ENCODE assay signal across 23 cellular contexts in the genomic region with DNA sequence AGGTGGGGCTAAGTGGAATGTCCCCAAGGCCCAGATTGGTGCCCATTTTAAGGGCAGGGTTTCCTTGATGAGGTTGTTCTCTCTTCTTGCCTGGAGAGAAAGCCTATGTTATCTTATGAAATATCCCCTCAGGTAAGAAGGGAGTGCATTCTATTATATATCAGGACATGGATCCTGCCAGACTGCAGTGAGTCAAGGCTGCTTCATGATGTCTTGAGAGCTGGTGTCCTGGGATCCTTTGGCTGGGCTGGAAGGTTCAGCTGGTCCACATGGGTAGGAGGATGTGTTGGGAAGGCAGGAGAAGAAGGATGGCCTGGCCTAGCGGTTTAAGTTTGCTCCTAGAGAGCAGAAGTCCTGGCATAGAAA.
"Had no signal": no experiment of that assay in that cellular context is flagged by ENCODE, and none has a peak within 500 bp of the region (broad histone marks: within the 10 kb centered on the region; RNA-seq: fewer than 3 reads in every experiment).

No MANE protein-coding gene starts in this region.

- H3K27ac Mint-ChIP-seq: activated B cell treated with CpG ODN at 0.5 μM for 24 hours; activated CD4-positive, alpha-beta T cell treated with anti-CD3 and anti-CD28 coated beads for 36 hours; activated naive CD8-positive, alpha-beta T cell treated with anti-CD3 and anti-CD28 coated beads for 36 hours; activated T-helper 2 cell treated with anti-CD3 and anti-CD28 coated beads, Interferon-gamma antibody, Interleukin-2, Interleukin-4, amounts not matched to agents 10 μg/mL and 5 μg/mL and 100 μg/mL, durations not matched to agents 14 hours and 24 hours and 36 hours; natural killer cell treated with Interleukin-12 subunit alpha and Interleukin-12 subunit beta and Interleukin-15 and Interleukin-18, amount 100 ng/mL, for 72 hours; stimulated activated effector memory CD8-positive, alpha-beta T cell treated with anti-CD3 and anti-CD28 coated beads, Interleukin-12 subunit alpha, Interleukin-12 subunit beta, amount 100 ng/mL, for 72 hours; stimulated activated naive CD8-positive, alpha-beta T cell treated with anti-CD3 and anti-CD28 coated beads, Interleukin-15, amount 100 ng/mL, for 72 hours had no signal

- H3K4me3 ChIP-seq: left ventricle myocardium inferior, transverse colon had no signal

- H3K27ac ChIP-seq: left ventricle myocardium inferior, transverse colon had no signal

- H3K27me3 ChIP-seq: transverse colon had no signal

- H3K36me3 Mint-ChIP-seq: activated naive CD8-positive, alpha-beta T cell treated with anti-CD3 and anti-CD28 coated beads for 36 hours; natural killer cell treated with Interleukin-12 subunit alpha and Interleukin-12 subunit beta and Interleukin-15 and Interleukin-18, amount 100 ng/mL, for 72 hours; stimulated activated effector memory CD8-positive, alpha-beta T cell treated with anti-CD3 and anti-CD28 coated beads, Interleukin-12 subunit alpha, Interleukin-12 subunit beta, amount 100 ng/mL, for 72 hours had no signal

- H3K4me1 Mint-ChIP-seq: activated B cell treated with CpG ODN at 0.5 μM for 24 hours; activated CD4-positive, alpha-beta T cell treated with anti-CD3 and anti-CD28 coated beads for 36 hours; activated naive CD8-positive, alpha-beta T cell treated with anti-CD3 and anti-CD28 coated beads for 36 hours; stimulated activated effector memory CD8-positive, alpha-beta T cell treated with anti-CD3 and anti-CD28 coated beads, Interleukin-12 subunit alpha, Interleukin-12 subunit beta, amount 100 ng/mL, for 72 hours; stimulated activated naive CD8-positive, alpha-beta T cell treated with anti-CD3 and anti-CD28 coated beads, Interleukin-15, amount 100 ng/mL, for 72 hours had no signal

- ATAC-seq: activated CD4-positive, alpha-beta T cell treated with anti-CD3 and anti-CD28 coated beads for 36 hours; activated T-cell treated with anti-CD3 and anti-CD28 coated beads, Interleukin-2, amount 50 U/mL, for 4 hours; sciatic nerve; stimulated activated naive CD8-positive, alpha-beta T cell treated with anti-CD3 and anti-CD28 coated beads, Interleukin-15, amount 100 ng/mL, for 72 hours had no signal

- H3K4me3 Mint-ChIP-seq: activated B cell treated with CpG ODN at 0.5 μM for 24 hours; activated CD4-positive, alpha-beta T cell treated with anti-CD3 and anti-CD28 coated beads for 36 hours; activated naive CD8-positive, alpha-beta T cell treated with anti-CD3 and anti-CD28 coated beads for 36 hours; activated T-cell treated with anti-CD3 and anti-CD28 coated beads, Interleukin-2, amount 50 U/mL, for 4 hours; mesothelial cell of epicardium; natural killer cell treated with Interleukin-12 subunit alpha and Interleukin-12 subunit beta and Interleukin-15 and Interleukin-18, amount 100 ng/mL, for 72 hours; stimulated activated effector memory CD8-positive, alpha-beta T cell treated with anti-CD3 and anti-CD28 coated beads, Interleukin-12 subunit alpha, Interleukin-12 subunit beta, amount 100 ng/mL, for 72 hours; stimulated activated naive CD8-positive, alpha-beta T cell treated with anti-CD3 and anti-CD28 coated beads, Interleukin-15, amount 100 ng/mL, for 72 hours had no signal

- H3K36me3 ChIP-seq: left ventricle myocardium inferior, transverse colon had no signal

- H3K9me3 Mint-ChIP-seq: activated B cell treated with CpG ODN at 0.5 μM for 24 hours; activated naive CD8-positive, alpha-beta T cell treated with anti-CD3 and anti-CD28 coated beads for 36 hours; activated T-cell treated with anti-CD3 and anti-CD28 coated beads, Interleukin-2, amount 50 U/mL, for 4 hours; activated T-helper 2 cell treated with anti-CD3 and anti-CD28 coated beads, Interferon-gamma antibody, Interleukin-2, Interleukin-4, amounts not matched to agents 10 μg/mL and 5 μg/mL and 100 μg/mL, durations not matched to agents 14 hours and 24 hours and 36 hours; mesothelial cell of epicardium; natural killer cell treated with Interleukin-12 subunit alpha and Interleukin-12 subunit beta and Interleukin-15 and Interleukin-18, amount 100 ng/mL, for 72 hours; stimulated activated naive CD8-positive, alpha-beta T cell treated with anti-CD3 and anti-CD28 coated beads, Interleukin-15, amount 100 ng/mL, for 72 hours had no signal

- H3K27me3 Mint-ChIP-seq: activated CD4-positive, alpha-beta T cell treated with anti-CD3 and anti-CD28 coated beads for 36 hours; activated naive CD8-positive, alpha-beta T cell treated with anti-CD3 and anti-CD28 coated beads for 36 hours had no signal

- DNase-seq: activated B cell treated with CpG ODN at 0.5 μM for 24 hours; activated CD4-positive, alpha-beta T cell treated with anti-CD3 and anti-CD28 coated beads for 36 hours; activated CD4-positive, alpha-beta T cell treated with anti-CD3 and anti-CD28 coated beads, Interleukin-2, amount 50 U/mL, for 4 hours; activated CD8-positive, alpha-beta memory T cell treated with anti-CD3 and anti-CD28 coated beads, Interleukin-2, amount 50 U/mL, for 48 hours; activated naive CD4-positive, alpha-beta T cell; activated naive CD8-positive, alpha-beta T cell treated with anti-CD3 and anti-CD28 coated beads for 36 hours; activated T-cell treated with anti-CD3 and anti-CD28 coated beads, Interleukin-2, amount 50 U/mL, for 4 hours; cerebellar nuclear complex; erythroblast; glutamatergic neuron; hippocampal formation; left ventricle myocardium inferior; posterior cingulate gyrus; small intestine; stimulated activated CD4-positive, alpha-beta T cell treated with anti-CD3 and anti-CD28 coated beads, Interleukin-2, amount 100 ng/mL, for 24 hours; stimulated activated naive CD8-positive, alpha-beta T cell treated with anti-CD3 and anti-CD28 coated beads, Interleukin-15, amount 100 ng/mL, for 72 hours; T-helper 1 cell; transverse colon had no signal

- H3K9me3 ChIP-seq: left ventricle myocardium inferior, transverse colon had no signal
